In genomic region chr18:9612215-9612830, GRCh38 we compare ENCODE assay signal across 8 cellular contexts. TPM values are rescaled to one million over a fixed set of nuclear protein-coding genes. Genes with fewer than 3 reads are reported as not detected.
DNase-seq lines count a peak whose midpoint lies in the region; ATAC-seq and TF ChIP-seq lines count a peak whose summit lies in the region.

No MANE protein-coding gene starts in this region.

- H3K36me3 Mint-ChIP-seq in activated T-cell treated with anti-CD3 and anti-CD28 coated beads, Interleukin-2, amount 50 U/mL, for 72 hours (ENCODE audit: insufficient read depth in 2 of 2), result peaks cover 4% of the 10 kb centered on the region in 2 donors

- H3K9me3 ChIP-seq in A673 (ENCODE audit: low read depth, low read length, poor library complexity, severe bottlenecking) (no peaks in the 10 kb centered on the region), neutrophil (no peaks in the 10 kb centered on the region)

- H3K27me3 ChIP-seq in A673 (replicated peaks; ENCODE audit: insufficient read depth, low read depth, low read length, poor library complexity) (no peaks in the 10 kb centered on the region), neutrophil (no peaks in the 10 kb centered on the region)

- DNase-seq in A673 (ENCODE audit: low spot score) (peak; percentile 56), HK-2 (ENCODE audit: unreplicated experiment) (peak; percentile 20), NCI-H774 (lab: John Stamatoyannopoulos, UW) (peak; percentile 41), fibroblast of the conjunctiva (ENCODE audit: low read depth) (peak; percentile 43)
- DNase-seq in activated T-cell treated with anti-CD3 and anti-CD28 coated beads, Interleukin-2, amount 50 U/mL, for 72 hours, result peak in 1 of 2 donors; percentile 21

- H3K4me3 ChIP-seq in A673 (ENCODE audit: low read depth, low read length, poor library complexity, severe bottlenecking), result peak overlapping the region; percentile 84
- no peak overlapping the region for H3K4me3 ChIP-seq in GM12875 (ENCODE audit: low read depth, low read length)
- peak overlapping the region; percentile 81 to 89 for H3K4me3 ChIP-seq in neutrophil (ENCODE audit: low read depth in 1 of 2, low read length in 1 of 2)

- BruUV-seq in A673 (replicated peaks; lab: Mats Ljungman, UMichigan), result no TSS peak

- H3K27ac Mint-ChIP-seq in activated T-cell treated with anti-CD3 and anti-CD28 coated beads, Interleukin-2, amount 50 U/mL, for 72 hours, result no peak overlapping the region

- peaks cover 3% of the 10 kb centered on the region for H3K36me3 ChIP-seq in A673 (ENCODE audit: insufficient read depth, low read length, poor library complexity, severe bottlenecking)
- peaks cover 17% of the 10 kb centered on the region for H3K36me3 ChIP-seq in neutrophil

- CTCF ChIA-PET in A673 (lab: Charles Lee), result interaction anchor here (1.0 kb wide), 2 partner anchors 9 to 49 kb away, joined by 3 to 6 read pairs; no protein-coding TSS in a partner anchor

- H3K4me1 ChIP-seq in A673 (ENCODE audit: insufficient read depth, low read length, poor library complexity, severe bottlenecking), result peaks cover 12% of the 10 kb centered on the region
- H3K4me1 ChIP-seq in neutrophil (ENCODE audit: control insufficient read depth in 1 of 2, insufficient read depth in 1 of 2, low read depth in 1 of 2, low read length in 1 of 2), result peaks cover 54 to 58% of the 10 kb centered on the region in 2 experiments

- peak; percentile 44 to 52 for ATAC-seq in activated T-cell treated with anti-CD3 and anti-CD28 coated beads, Interleukin-2, amount 50 U/mL, for 72 hours (replicated peaks in 1 of 2)
- ATAC-seq in GM19328 (IDR thresholded peaks at IDR 0.05; ENCODE audit: unreplicated experiment), result no peak

- H3K4me3 Mint-ChIP-seq in activated T-cell treated with anti-CD3 and anti-CD28 coated beads, Interleukin-2, amount 50 U/mL, for 72 hours, result peak overlapping the region in 1 of 2 donors; percentile 97

- intact Hi-C loops in A673 (cut with micrococcal nuclease; ENCODE audit: unreplicated experiment), result loop anchor here (2.0 to 10.0 kb wide), 4 partner anchors 162 to 912 kb away; partner anchors contain the start of gene NAPG

- H3K4me1 Mint-ChIP-seq in activated T-cell treated with anti-CD3 and anti-CD28 coated beads, Interleukin-2, amount 50 U/mL, for 72 hours (ENCODE audit: low read depth), result peaks cover 58% of the 10 kb centered on the region

- no peaks in the 10 kb centered on the region for H3K9me3 Mint-ChIP-seq in activated T-cell treated with anti-CD3 and anti-CD28 coated beads, Interleukin-2, amount 50 U/mL, for 72 hours

- H3K27me3 Mint-ChIP-seq in activated T-cell treated with anti-CD3 and anti-CD28 coated beads, Interleukin-2, amount 50 U/mL, for 72 hours (ENCODE audit: low read depth), result no peaks in the 10 kb centered on the region

- peak; percentile 77 for TF ChIP-seq CTCF in A673 (conservative IDR thresholded peaks at IDR 0.05; ENCODE audit: low read depth, low read length)
- peak; percentile 61 for TF ChIP-seq CTCF in GM12875 (IDR thresholded peaks at IDR 0.05; ENCODE audit: borderline replicate concordance, insufficient read depth, low read depth, low read length)
- TF ChIP-seq CTCF in neutrophil (IDR thresholded peaks at IDR 0.05), result peak; percentile 68

- H3K27ac ChIP-seq in A673 (ENCODE audit: low read depth, low read length, poor library complexity, severe bottlenecking), result no peak overlapping the region
- H3K27ac ChIP-seq in neutrophil, result peak overlapping the region; percentile 98

- POLR2A ChIA-PET in A673 (lab: Charles Lee; ENCODE audit: low non-redundant PET), result no interaction called here

RNA-seq across cellular contexts. Expression of gene PPP4R1, which starts 2.0 kb away (rescaled TPM):
- total RNA-seq in A673 (2021), result 65.2 and 67.4 TPM in 2 replicates
- total RNA-seq in activated T-cell treated with anti-CD3 and anti-CD28 coated beads, Interleukin-2, amount 50 U/mL, for 72 hours, result 10 to 100 TPM; 17.5 to 23.7 TPM
